Comparison of ENCODE assay signal across 16 cellular contexts in the genomic region with DNA sequence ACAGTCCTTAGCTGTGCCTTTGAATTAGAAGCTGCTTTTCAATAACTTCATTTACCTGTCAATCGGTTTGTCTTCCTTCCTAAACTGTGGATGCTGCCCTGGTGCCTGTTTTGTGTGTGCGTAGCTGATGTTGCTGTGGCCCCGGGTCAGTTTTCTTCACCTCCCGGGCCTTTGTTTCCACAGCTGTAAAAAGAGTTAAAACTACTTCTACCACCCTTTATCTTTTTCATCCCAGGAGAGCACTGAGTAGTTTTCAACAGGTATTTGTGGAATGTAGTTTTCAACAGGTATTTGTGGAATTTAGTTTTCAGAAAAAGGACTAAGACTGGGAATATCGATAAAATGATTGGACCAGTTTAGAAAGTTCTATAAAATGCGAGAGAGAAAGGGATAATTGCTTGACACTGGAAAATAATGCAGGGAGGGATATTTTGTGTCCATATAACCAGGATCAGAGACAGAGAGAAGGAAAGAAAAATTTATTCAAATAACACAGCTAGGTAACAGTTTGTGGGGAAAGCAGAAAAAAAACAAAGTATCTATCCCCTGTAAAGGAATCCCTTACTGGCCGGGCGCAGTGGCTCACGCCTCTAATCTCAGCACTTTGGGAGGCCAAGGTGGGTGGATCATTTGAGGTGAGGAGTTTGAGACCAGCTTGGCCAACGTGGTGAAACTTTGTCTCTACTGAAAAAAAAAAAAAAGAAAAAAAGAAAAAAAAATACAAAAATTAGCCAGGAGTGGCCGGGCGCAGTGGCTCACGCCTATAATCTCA. TPM values are rescaled to one million over a fixed set of nuclear protein-coding genes. Genes with fewer than 3 reads are reported as not detected.
"Had no signal": no experiment of that assay in that cellular context is flagged by ENCODE, and none has a peak within 500 bp of the region (broad histone marks: within the 10 kb centered on the region; RNA-seq: fewer than 3 reads in every experiment).

No MANE protein-coding gene starts in this region.

- H3K4me1 ChIP-seq: gastrocnemius medialis had no signal

- H3K4me1 Mint-ChIP-seq: memory B cell had no signal

- ATAC-seq: activated CD8-positive, alpha-beta T cell treated with anti-CD3 and anti-CD28 coated beads, Interleukin-2, amount 10 ng/mL, durations not matched to agents 7 days and 5 days; gastrocnemius medialis; heart left ventricle; naive thymus-derived CD8-positive, alpha-beta T cell; stimulated activated naive B cell treated with anti-CD40 and anti-IgM and Interleukin-4, amounts not matched to agents 10 μg/mL and 1 μg/mL and 100 μg/mL, for 72 hours had no signal

- DNase-seq: activated CD4-positive, alpha-beta T cell treated with anti-CD3 and anti-CD28 coated beads, Interleukin-2, amount 10 ng/mL, durations not matched to agents 24 days and 14 days; activated CD8-positive, alpha-beta T cell treated with anti-CD3 and anti-CD28 coated beads, Interleukin-2, amount 10 ng/mL, durations not matched to agents 7 days and 5 days; activated effector memory CD4-positive, alpha-beta T cell treated with Interleukin-2 at 50 U/mL for 16 hours; activated naive CD4-positive, alpha-beta T cell treated with anti-CD3 and anti-CD28 coated beads, Interleukin-2, amount 50 U/mL, for 16 hours; activated T-cell treated with anti-CD3 and anti-CD28 coated beads, Interleukin-2, amount 50 U/mL, for 24 hours; aorta; erythroblast; gastrocnemius medialis; heart left ventricle; naive thymus-derived CD8-positive, alpha-beta T cell; stimulated activated naive B cell treated with anti-CD40 and anti-IgM and Interleukin-4, amounts not matched to agents 10 μg/mL and 1 μg/mL and 100 μg/mL, for 72 hours had no signal

- H3K36me3 Mint-ChIP-seq: memory B cell; naive thymus-derived CD8-positive, alpha-beta T cell had no signal

- H3K4me3 ChIP-seq: coronary artery, gastrocnemius medialis, heart left ventricle, spleen, thoracic aorta had no signal

- H3K9me3 Mint-ChIP-seq: activated CD4-positive, alpha-beta T cell treated with anti-CD3 and anti-CD28 coated beads, Interleukin-2, amount 10 ng/mL, durations not matched to agents 24 days and 14 days; activated T-cell treated with anti-CD3 and anti-CD28 coated beads, Interleukin-2, amount 50 U/mL, for 24 hours; memory B cell; naive thymus-derived CD8-positive, alpha-beta T cell; stimulated activated naive B cell treated with anti-CD40 and anti-IgM and Interleukin-4, amounts not matched to agents 10 μg/mL and 1 μg/mL and 100 μg/mL, for 72 hours had no signal

- H3K27ac ChIP-seq: coronary artery, gastrocnemius medialis, heart left ventricle, spleen, thoracic aorta had no signal

- H3K4me3 Mint-ChIP-seq: activated CD4-positive, alpha-beta T cell treated with anti-CD3 and anti-CD28 coated beads, Interleukin-2, amount 10 ng/mL, durations not matched to agents 24 days and 14 days; activated CD8-positive, alpha-beta T cell treated with anti-CD3 and anti-CD28 coated beads, Interleukin-2, amount 10 ng/mL, durations not matched to agents 7 days and 5 days; activated T-cell treated with anti-CD3 and anti-CD28 coated beads, Interleukin-2, amount 50 U/mL, for 24 hours; memory B cell; naive thymus-derived CD8-positive, alpha-beta T cell; stimulated activated naive B cell treated with anti-CD40 and anti-IgM and Interleukin-4, amounts not matched to agents 10 μg/mL and 1 μg/mL and 100 μg/mL, for 72 hours had no signal

- H3K9me3 ChIP-seq: gastrocnemius medialis, heart left ventricle, spleen, thoracic aorta had no signal

- H3K36me3 ChIP-seq: gastrocnemius medialis, heart left ventricle, spleen, thoracic aorta had no signal

- H3K27ac Mint-ChIP-seq: activated CD4-positive, alpha-beta T cell treated with anti-CD3 and anti-CD28 coated beads, Interleukin-2, amount 10 ng/mL, durations not matched to agents 24 days and 14 days; activated CD8-positive, alpha-beta T cell treated with anti-CD3 and anti-CD28 coated beads, Interleukin-2, amount 10 ng/mL, durations not matched to agents 7 days and 5 days; activated T-cell treated with anti-CD3 and anti-CD28 coated beads, Interleukin-2, amount 50 U/mL, for 24 hours; memory B cell; naive thymus-derived CD8-positive, alpha-beta T cell; stimulated activated naive B cell treated with anti-CD40 and anti-IgM and Interleukin-4, amounts not matched to agents 10 μg/mL and 1 μg/mL and 100 μg/mL, for 72 hours had no signal

- FAIRE-seq: endometrium had no signal

RNA-seq across cellular contexts. Expression of a gene that starts 15.9 kb away (rescaled TPM):
- total RNA-seq: naive thymus-derived CD8-positive, alpha-beta T cell had no signal
